In genomic region chr1:29785137-29785527, GRCh38 we compare ENCODE assay signal across 19 cellular contexts.
"Had no signal": no experiment of that assay in that cellular context is flagged by ENCODE, and none has a peak within 500 bp of the region (broad histone marks: within the 10 kb centered on the region; RNA-seq: fewer than 3 reads in every experiment).

No MANE protein-coding gene starts in this region.

- DNase-seq: cerebellar nuclear complex; effector CD4-positive, alpha-beta T cell; endodermal cell; erythroblast; foreskin melanocyte; sigmoid colon; stimulated activated CD4-positive, alpha-beta T cell treated with anti-CD3 and anti-CD28 coated beads, Interleukin-12 subunit alpha, Interleukin-12 subunit beta, amount 100 ng/mL, for 4 hours; stimulated activated naive CD8-positive, alpha-beta T cell treated with anti-CD3 and anti-CD28 coated beads, Interleukin-15, Interleukin-2, amounts not matched to agents 100 U/mL and 50 U/mL, for 24 hours; thyroid gland had no signal

- H3K27me3 ChIP-seq: thyroid gland had no signal

- H3K27ac ChIP-seq: hepatocyte, sigmoid colon, skin epidermis, suprapubic skin, thyroid gland had no signal

- H3K36me3 Mint-ChIP-seq: memory B cell; mesothelial cell of epicardium; natural killer cell treated with Interleukin-12 subunit alpha and Interleukin-12 subunit beta and Interleukin-15 and Interleukin-18, amount 100 ng/mL, for 72 hours; type B pancreatic cell had no signal

- H3K9me3 Mint-ChIP-seq: endodermal cell; memory B cell; mesothelial cell of epicardium; natural killer cell treated with Interleukin-12 subunit alpha and Interleukin-12 subunit beta and Interleukin-15 and Interleukin-18, amount 100 ng/mL, for 72 hours; type B pancreatic cell had no signal

- H3K4me3 ChIP-seq: hepatocyte, sigmoid colon, skin epidermis, suprapubic skin, thyroid gland had no signal

- FAIRE-seq: colon, endothelial cell of umbilical vein, urothelium cell line had no signal

- H3K4me3 Mint-ChIP-seq: endodermal cell; memory B cell; mesothelial cell of epicardium; natural killer cell treated with Interleukin-12 subunit alpha and Interleukin-12 subunit beta and Interleukin-15 and Interleukin-18, amount 100 ng/mL, for 72 hours; type B pancreatic cell had no signal

- H3K9me3 ChIP-seq: sigmoid colon, suprapubic skin, thyroid gland had no signal

- H3K36me3 ChIP-seq: sigmoid colon, suprapubic skin, thyroid gland had no signal

- ATAC-seq: natural killer cell treated with Interleukin-12 subunit alpha and Interleukin-12 subunit beta and Interleukin-15 and Interleukin-18, amount 100 ng/mL, for 72 hours; stimulated activated naive CD8-positive, alpha-beta T cell treated with anti-CD3 and anti-CD28 coated beads, Interleukin-15, Interleukin-2, amounts not matched to agents 100 U/mL and 50 U/mL, for 24 hours had no signal

- H3K4me1 Mint-ChIP-seq: endodermal cell, memory B cell, mesothelial cell of epicardium had no signal

- H3K4me1 ChIP-seq: sigmoid colon, suprapubic skin, thyroid gland had no signal

- H3K27ac Mint-ChIP-seq: endodermal cell, memory B cell, mesothelial cell of epicardium, type B pancreatic cell had no signal
